1 cellular context compared by ENCODE assay signal in the genomic region with DNA sequence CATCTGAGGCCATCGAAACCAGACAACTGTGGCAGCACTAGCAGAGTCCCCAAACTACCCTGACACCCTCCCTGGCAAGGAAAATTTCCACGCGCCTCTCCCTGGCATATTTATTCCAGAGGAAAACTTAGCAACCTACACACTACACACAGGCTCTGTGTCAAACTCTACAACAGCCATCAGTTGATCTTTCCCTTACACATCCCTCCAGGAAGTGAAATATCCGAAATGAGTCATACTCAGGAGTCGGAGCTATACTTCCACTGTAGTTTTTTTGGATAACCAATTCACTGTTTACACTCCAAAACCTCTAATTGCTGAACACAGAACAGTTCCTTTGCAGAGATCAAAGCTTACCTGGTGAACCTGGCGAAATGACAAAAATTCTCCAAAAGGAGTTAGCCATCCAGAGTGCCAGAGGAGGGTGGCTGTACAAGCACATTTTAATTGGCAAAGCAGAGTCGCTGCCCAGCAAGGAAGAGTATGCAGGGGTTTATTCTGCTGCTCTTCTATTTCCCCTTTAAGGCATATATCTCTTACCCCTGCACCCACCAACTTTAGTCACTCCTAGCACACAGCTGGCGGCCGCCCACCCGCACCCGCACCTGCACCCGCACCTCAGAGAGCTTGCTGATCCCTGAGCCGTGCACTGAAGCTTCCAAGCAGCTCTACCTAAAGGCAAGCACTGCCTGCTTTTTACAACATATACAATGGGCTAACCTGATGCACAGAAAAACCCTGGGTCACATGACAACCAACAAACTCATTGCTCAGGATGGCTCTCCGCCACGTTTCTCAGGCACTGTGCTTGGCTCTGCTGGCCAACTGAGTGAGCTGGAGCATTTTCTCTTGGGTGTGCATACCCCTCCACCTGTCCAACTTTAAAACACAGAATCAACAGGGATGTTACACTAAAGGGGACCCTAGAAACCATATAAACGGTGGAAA.
A peak's percentile ranks its signal among the peaks of the same experiment; 100 is the strongest.
TF ChIP-seq lines count a peak whose summit lies in the region.

No MANE protein-coding gene starts in this region.

TF ChIP-seq in HepG2, 621 proteins besides CTCF, POLR2A, EP300 and RAD21 (continued from another document and continues in another):
- TF ChIP-seq, protein P1, sequence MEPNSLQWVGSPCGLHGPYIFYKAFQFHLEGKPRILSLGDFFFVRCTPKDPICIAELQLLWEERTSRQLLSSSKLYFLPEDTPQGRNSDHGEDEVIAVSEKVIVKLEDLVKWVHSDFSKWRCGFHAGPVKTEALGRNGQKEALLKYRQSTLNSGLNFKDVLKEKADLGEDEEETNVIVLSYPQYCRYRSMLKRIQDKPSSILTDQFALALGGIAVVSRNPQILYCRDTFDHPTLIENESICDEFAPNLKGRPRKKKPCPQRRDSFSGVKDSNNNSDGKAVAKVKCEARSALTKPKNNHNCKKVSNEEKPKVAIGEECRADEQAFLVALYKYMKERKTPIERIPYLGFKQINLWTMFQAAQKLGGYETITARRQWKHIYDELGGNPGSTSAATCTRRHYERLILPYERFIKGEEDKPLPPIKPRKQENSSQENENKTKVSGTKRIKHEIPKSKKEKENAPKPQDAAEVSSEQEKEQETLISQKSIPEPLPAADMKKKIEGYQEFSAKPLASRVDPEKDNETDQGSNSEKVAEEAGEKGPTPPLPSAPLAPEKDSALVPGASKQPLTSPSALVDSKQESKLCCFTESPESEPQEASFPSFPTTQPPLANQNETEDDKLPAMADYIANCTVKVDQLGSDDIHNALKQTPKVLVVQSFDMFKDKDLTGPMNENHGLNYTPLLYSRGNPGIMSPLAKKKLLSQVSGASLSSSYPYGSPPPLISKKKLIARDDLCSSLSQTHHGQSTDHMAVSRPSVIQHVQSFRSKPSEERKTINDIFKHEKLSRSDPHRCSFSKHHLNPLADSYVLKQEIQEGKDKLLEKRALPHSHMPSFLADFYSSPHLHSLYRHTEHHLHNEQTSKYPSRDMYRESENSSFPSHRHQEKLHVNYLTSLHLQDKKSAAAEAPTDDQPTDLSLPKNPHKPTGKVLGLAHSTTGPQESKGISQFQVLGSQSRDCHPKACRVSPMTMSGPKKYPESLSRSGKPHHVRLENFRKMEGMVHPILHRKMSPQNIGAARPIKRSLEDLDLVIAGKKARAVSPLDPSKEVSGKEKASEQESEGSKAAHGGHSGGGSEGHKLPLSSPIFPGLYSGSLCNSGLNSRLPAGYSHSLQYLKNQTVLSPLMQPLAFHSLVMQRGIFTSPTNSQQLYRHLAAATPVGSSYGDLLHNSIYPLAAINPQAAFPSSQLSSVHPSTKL (CRISPR knock-in tag; IDR thresholded peaks at IDR 0.05): peak; percentile 79
- TF ChIP-seq SRSF9 (IDR thresholded peaks at IDR 0.05; ENCODE audit: borderline replicate concordance, insufficient read depth, low read depth, low read length, poor library complexity, severe bottlenecking): no peak
- no peak for TF ChIP-seq ZNF790 (CRISPR knock-in tag; IDR thresholded peaks at IDR 0.05; ENCODE audit: borderline replicate concordance)
- no peak for TF ChIP-seq ZMYM4 (CRISPR knock-in tag; IDR thresholded peaks at IDR 0.05)
- no peak for TF ChIP-seq ZBTB38 (CRISPR knock-in tag; IDR thresholded peaks at IDR 0.05)
- TF ChIP-seq, protein P2, sequence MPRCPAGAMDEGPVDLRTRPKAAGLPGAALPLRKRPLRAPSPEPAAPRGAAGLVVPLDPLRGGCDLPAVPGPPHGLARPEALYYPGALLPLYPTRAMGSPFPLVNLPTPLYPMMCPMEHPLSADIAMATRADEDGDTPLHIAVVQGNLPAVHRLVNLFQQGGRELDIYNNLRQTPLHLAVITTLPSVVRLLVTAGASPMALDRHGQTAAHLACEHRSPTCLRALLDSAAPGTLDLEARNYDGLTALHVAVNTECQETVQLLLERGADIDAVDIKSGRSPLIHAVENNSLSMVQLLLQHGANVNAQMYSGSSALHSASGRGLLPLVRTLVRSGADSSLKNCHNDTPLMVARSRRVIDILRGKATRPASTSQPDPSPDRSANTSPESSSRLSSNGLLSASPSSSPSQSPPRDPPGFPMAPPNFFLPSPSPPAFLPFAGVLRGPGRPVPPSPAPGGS (CRISPR knock-in tag; IDR thresholded peaks at IDR 0.05): no peak
- TF ChIP-seq FOXO1 (CRISPR knock-in tag; IDR thresholded peaks at IDR 0.05): peak; percentile 45; the same call in 1 of the 2 replicates
- TF ChIP-seq, protein P3, sequence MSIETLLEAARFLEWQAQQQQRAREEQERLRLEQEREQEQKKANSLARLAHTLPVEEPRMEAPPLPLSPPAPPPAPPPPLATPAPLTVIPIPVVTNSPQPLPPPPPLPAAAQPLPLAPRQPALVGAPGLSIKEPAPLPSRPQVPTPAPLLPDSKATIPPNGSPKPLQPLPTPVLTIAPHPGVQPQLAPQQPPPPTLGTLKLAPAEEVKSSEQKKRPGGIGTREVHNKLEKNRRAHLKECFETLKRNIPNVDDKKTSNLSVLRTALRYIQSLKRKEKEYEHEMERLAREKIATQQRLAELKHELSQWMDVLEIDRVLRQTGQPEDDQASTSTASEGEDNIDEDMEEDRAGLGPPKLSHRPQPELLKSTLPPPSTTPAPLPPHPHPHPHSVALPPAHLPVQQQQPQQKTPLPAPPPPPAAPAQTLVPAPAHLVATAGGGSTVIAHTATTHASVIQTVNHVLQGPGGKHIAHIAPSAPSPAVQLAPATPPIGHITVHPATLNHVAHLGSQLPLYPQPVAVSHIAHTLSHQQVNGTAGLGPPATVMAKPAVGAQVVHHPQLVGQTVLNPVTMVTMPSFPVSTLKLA (IDR thresholded peaks at IDR 0.05): no peak
- no peak for TF ChIP-seq HNRNPUL1 (IDR thresholded peaks at IDR 0.05; ENCODE audit: low read depth, low read length)
- no peak for TF ChIP-seq NR2F1 (CRISPR knock-in tag; IDR thresholded peaks at IDR 0.05)
- TF ChIP-seq ZNF766 (CRISPR knock-in tag; IDR thresholded peaks at IDR 0.05; ENCODE audit: borderline replicate concordance): no peak
- TF ChIP-seq, protein P4, sequence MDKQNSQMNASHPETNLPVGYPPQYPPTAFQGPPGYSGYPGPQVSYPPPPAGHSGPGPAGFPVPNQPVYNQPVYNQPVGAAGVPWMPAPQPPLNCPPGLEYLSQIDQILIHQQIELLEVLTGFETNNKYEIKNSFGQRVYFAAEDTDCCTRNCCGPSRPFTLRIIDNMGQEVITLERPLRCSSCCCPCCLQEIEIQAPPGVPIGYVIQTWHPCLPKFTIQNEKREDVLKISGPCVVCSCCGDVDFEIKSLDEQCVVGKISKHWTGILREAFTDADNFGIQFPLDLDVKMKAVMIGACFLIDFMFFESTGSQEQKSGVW (CRISPR knock-in tag; IDR thresholded peaks at IDR 0.05; ENCODE audit: borderline replicate concordance): no peak
- TF ChIP-seq, protein P5, sequence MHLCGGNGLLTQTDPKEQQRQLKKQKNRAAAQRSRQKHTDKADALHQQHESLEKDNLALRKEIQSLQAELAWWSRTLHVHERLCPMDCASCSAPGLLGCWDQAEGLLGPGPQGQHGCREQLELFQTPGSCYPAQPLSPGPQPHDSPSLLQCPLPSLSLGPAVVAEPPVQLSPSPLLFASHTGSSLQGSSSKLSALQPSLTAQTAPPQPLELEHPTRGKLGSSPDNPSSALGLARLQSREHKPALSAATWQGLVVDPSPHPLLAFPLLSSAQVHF (CRISPR knock-in tag; IDR thresholded peaks at IDR 0.05): no peak
- TF ChIP-seq ATAD3A (CRISPR knock-in tag; IDR thresholded peaks at IDR 0.05): no peak
- TF ChIP-seq, protein P6, sequence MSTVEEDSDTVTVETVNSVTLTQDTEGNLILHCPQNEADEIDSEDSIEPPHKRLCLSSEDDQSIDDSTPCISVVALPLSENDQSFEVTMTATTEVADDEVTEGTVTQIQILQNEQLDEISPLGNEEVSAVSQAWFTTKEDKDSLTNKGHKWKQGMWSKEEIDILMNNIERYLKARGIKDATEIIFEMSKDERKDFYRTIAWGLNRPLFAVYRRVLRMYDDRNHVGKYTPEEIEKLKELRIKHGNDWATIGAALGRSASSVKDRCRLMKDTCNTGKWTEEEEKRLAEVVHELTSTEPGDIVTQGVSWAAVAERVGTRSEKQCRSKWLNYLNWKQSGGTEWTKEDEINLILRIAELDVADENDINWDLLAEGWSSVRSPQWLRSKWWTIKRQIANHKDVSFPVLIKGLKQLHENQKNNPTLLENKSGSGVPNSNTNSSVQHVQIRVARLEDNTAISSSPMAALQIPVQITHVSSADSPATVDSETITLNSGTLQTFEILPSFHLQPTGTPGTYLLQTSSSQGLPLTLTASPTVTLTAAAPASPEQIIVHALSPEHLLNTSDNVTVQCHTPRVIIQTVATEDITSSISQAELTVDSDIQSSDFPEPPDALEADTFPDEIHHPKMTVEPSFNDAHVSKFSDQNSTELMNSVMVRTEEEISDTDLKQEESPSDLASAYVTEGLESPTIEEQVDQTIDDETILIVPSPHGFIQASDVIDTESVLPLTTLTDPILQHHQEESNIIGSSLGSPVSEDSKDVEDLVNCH (CRISPR knock-in tag; IDR thresholded peaks at IDR 0.05): no peak
- peak; percentile 23; the same call in 1 of the 2 replicates for TF ChIP-seq IRF2 (CRISPR knock-in tag; IDR thresholded peaks at IDR 0.05)
- TF ChIP-seq ZNF562 (CRISPR knock-in tag; IDR thresholded peaks at IDR 0.05; ENCODE audit: borderline replicate concordance): no peak
- TF ChIP-seq PITX1 (CRISPR knock-in tag; IDR thresholded peaks at IDR 0.05): no peak
- TF ChIP-seq, protein P7, sequence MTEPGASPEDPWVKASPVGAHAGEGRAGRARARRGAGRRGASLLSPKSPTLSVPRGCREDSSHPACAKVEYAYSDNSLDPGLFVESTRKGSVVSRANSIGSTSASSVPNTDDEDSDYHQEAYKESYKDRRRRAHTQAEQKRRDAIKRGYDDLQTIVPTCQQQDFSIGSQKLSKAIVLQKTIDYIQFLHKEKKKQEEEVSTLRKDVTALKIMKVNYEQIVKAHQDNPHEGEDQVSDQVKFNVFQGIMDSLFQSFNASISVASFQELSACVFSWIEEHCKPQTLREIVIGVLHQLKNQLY (CRISPR knock-in tag; IDR thresholded peaks at IDR 0.05): no peak
- TF ChIP-seq, protein P8, sequence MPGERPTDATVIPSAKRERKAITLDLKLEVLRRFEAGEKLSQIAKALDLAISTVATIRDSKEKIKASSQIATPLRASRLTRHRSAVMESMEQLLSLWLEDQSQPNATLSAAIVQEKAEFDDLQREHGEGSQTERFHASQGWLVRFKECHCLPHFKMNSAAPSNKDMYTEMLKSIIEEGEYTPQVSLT (CRISPR knock-in tag; IDR thresholded peaks at IDR 0.05; ENCODE audit: borderline replicate concordance, low read depth): no peak
- no peak for TF ChIP-seq ZNF556 (CRISPR knock-in tag; IDR thresholded peaks at IDR 0.05; ENCODE audit: borderline replicate concordance)
- TF ChIP-seq, protein P9, sequence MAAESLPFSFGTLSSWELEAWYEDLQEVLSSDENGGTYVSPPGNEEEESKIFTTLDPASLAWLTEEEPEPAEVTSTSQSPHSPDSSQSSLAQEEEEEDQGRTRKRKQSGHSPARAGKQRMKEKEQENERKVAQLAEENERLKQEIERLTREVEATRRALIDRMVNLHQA (CRISPR knock-in tag; IDR thresholded peaks at IDR 0.05): no peak
- TF ChIP-seq, protein P10, sequence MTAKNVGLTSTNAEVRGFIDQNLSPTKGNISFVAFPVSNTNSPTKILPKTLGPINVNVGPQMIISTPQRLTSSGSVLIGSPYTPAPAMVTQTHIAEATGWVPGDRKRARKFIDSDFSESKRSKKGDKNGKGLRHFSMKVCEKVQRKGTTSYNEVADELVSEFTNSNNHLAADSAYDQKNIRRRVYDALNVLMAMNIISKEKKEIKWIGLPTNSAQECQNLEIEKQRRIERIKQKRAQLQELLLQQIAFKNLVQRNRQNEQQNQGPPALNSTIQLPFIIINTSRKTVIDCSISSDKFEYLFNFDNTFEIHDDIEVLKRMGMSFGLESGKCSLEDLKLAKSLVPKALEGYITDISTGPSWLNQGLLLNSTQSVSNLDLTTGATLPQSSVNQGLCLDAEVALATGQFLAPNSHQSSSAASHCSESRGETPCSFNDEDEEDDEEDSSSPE (CRISPR knock-in tag; IDR thresholded peaks at IDR 0.05): no peak
- TF ChIP-seq, protein P11, sequence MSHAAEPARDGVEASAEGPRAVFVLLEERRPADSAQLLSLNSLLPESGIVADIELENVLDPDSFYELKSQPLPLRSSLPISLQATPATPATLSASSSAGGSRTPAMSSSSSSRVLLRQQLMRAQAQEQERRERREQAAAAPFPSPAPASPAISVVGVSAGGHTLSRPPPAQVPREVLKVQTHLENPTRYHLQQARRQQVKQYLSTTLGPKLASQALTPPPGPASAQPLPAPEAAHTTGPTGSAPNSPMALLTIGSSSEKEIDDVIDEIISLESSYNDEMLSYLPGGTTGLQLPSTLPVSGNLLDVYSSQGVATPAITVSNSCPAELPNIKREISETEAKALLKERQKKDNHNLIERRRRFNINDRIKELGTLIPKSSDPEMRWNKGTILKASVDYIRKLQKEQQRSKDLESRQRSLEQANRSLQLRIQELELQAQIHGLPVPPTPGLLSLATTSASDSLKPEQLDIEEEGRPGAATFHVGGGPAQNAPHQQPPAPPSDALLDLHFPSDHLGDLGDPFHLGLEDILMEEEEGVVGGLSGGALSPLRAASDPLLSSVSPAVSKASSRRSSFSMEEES (CRISPR knock-in tag; IDR thresholded peaks at IDR 0.05): peak; percentile 51; the same call in 1 of the 2 replicates
- no peak for TF ChIP-seq SMYD3 (CRISPR knock-in tag; IDR thresholded peaks at IDR 0.05)
- TF ChIP-seq, protein P12, sequence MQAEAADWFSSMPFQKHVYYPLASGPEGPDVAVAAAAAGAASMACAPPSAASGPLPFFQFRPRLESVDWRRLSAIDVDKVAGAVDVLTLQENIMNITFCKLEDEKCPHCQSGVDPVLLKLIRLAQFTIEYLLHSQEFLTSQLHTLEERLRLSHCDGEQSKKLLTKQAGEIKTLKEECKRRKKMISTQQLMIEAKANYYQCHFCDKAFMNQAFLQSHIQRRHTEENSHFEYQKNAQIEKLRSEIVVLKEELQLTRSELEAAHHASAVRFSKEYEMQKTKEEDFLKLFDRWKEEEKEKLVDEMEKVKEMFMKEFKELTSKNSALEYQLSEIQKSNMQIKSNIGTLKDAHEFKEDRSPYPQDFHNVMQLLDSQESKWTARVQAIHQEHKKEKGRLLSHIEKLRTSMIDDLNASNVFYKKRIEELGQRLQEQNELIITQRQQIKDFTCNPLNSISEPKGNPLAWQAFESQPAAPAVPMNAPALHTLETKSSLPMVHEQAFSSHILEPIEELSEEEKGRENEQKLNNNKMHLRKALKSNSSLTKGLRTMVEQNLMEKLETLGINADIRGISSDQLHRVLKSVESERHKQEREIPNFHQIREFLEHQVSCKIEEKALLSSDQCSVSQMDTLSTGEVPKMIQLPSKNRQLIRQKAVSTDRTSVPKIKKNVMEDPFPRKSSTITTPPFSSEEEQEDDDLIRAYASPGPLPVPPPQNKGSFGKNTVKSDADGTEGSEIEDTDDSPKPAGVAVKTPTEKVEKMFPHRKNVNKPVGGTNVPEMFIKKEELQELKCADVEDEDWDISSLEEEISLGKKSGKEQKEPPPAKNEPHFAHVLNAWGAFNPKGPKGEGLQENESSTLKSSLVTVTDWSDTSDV (CRISPR knock-in tag; IDR thresholded peaks at IDR 0.05): no peak
- no peak for TF ChIP-seq ZNF780A (CRISPR knock-in tag; IDR thresholded peaks at IDR 0.05)
- no peak for TF ChIP-seq PRMT3 (CRISPR knock-in tag; IDR thresholded peaks at IDR 0.05; ENCODE audit: borderline replicate concordance, low read depth)
- no peak for TF ChIP-seq ZNF83 (CRISPR knock-in tag; IDR thresholded peaks at IDR 0.05; ENCODE audit: borderline replicate concordance)
- peak; percentile 51; the same call in 1 of the 2 replicates for TF ChIP-seq ZKSCAN8 (CRISPR knock-in tag; IDR thresholded peaks at IDR 0.05; ENCODE audit: borderline replicate concordance)
- TF ChIP-seq PHB2 (IDR thresholded peaks at IDR 0.05; ENCODE audit: partially characterized antibody): no peak
